In the genomic region with DNA sequence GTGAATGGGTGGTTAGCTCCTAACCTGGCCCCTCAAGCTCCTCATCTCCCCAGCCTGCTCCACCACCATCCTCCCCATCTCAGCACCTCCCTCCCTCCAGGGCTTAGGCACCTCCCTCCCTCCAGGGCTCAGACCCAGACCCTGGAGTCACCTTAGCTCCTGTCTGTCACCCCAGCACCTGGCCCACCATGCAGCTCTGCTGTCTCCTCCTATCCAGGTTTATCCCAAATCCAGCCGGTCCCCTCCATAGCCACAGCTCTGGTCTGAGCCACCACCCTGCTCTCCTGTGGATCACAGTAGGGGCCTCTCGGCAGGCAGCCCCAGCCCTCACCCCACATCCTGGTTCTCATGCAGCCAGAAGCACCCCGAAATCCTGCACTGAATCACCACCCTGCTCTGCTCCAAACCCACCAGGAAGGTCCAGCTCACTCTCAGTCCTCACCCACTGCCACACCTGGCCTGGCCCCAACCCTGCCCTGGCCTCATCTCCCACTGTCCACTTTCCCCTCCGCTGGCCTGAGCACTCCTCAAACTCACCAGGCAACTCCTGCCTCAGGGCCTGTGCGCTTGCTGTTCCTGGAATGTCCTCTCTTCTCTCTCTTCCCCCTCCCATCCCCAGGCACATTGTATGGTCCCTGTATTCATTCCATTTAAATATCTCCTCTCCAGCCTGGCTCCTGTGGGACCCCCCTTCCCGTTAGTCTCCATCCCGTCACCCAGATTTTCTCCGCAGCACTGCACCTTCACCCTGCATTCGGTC, we compare ENCODE assay signal across 13 cellular contexts.
"Had no signal": no experiment of that assay in that cellular context is flagged by ENCODE, and none has a peak within 500 bp of the region (broad histone marks: within the 10 kb centered on the region; RNA-seq: fewer than 3 reads in every experiment).

No MANE protein-coding gene starts in this region.

- H3K4me3 Mint-ChIP-seq: activated CD4-positive, alpha-beta memory T cell treated with anti-CD3 and anti-CD28 coated beads, Interleukin-2, amount 10 ng/mL, durations not matched to agents 7 days and 5 days; activated T-cell treated with anti-CD3 and anti-CD28 coated beads, Interleukin-2, amount 50 U/mL, for 72 hours; naive thymus-derived CD4-positive, alpha-beta T cell had no signal

- H3K27ac Mint-ChIP-seq: activated CD4-positive, alpha-beta memory T cell treated with anti-CD3 and anti-CD28 coated beads, Interleukin-2, amount 10 ng/mL, durations not matched to agents 7 days and 5 days; activated T-cell treated with anti-CD3 and anti-CD28 coated beads, Interleukin-2, amount 50 U/mL, for 72 hours had no signal

- H3K9me3 Mint-ChIP-seq: activated CD4-positive, alpha-beta memory T cell treated with anti-CD3 and anti-CD28 coated beads, Interleukin-2, amount 10 ng/mL, durations not matched to agents 7 days and 5 days; activated T-cell treated with anti-CD3 and anti-CD28 coated beads, Interleukin-2, amount 50 U/mL, for 72 hours had no signal

- ATAC-seq: activated T-cell treated with anti-CD3 and anti-CD28 coated beads, Interleukin-2, amount 50 U/mL, for 72 hours; naive thymus-derived CD4-positive, alpha-beta T cell had no signal

- H3K4me3 ChIP-seq: ascending aorta, upper lobe of left lung had no signal

- FAIRE-seq: colon had no signal

- H3K9me3 ChIP-seq: ascending aorta, upper lobe of left lung had no signal

- H3K27ac ChIP-seq: ascending aorta, epithelial cell of prostate, upper lobe of left lung had no signal

- H3K27me3 ChIP-seq: ascending aorta, upper lobe of left lung had no signal

- DNase-seq: activated CD4-positive, alpha-beta memory T cell treated with anti-CD3 and anti-CD28 coated beads, Interleukin-2, amount 10 ng/mL, durations not matched to agents 7 days and 5 days; activated CD4-positive, alpha-beta T cell treated with anti-CD3 and anti-CD28 coated beads for 1 hour; activated gamma-delta T cell treated with Interleukin-2 at 50 U/mL for 16 hours; activated T-cell treated with anti-CD3 and anti-CD28 coated beads, Interleukin-2, amount 50 U/mL, for 72 hours; effector CD8-positive, alpha-beta T cell; naive thymus-derived CD4-positive, alpha-beta T cell; stimulated activated CD4-positive, alpha-beta T cell treated with anti-CD3 and anti-CD28 coated beads, Interleukin-12 subunit alpha, Interleukin-12 subunit beta, amount 100 ng/mL, for 4 hours; stimulated activated naive CD4-positive, alpha-beta T cell treated with Interleukin-2 at 50 U/mL for 16 hours; T-helper 2 cell had no signal

- H3K36me3 Mint-ChIP-seq: naive thymus-derived CD4-positive, alpha-beta T cell had no signal

- H3K27me3 Mint-ChIP-seq: activated CD4-positive, alpha-beta memory T cell treated with anti-CD3 and anti-CD28 coated beads, Interleukin-2, amount 10 ng/mL, durations not matched to agents 7 days and 5 days had no signal

- H3K36me3 ChIP-seq: ascending aorta, upper lobe of left lung had no signal
